Comparison of ENCODE assay signal across 8 cellular contexts in the genomic region with DNA sequence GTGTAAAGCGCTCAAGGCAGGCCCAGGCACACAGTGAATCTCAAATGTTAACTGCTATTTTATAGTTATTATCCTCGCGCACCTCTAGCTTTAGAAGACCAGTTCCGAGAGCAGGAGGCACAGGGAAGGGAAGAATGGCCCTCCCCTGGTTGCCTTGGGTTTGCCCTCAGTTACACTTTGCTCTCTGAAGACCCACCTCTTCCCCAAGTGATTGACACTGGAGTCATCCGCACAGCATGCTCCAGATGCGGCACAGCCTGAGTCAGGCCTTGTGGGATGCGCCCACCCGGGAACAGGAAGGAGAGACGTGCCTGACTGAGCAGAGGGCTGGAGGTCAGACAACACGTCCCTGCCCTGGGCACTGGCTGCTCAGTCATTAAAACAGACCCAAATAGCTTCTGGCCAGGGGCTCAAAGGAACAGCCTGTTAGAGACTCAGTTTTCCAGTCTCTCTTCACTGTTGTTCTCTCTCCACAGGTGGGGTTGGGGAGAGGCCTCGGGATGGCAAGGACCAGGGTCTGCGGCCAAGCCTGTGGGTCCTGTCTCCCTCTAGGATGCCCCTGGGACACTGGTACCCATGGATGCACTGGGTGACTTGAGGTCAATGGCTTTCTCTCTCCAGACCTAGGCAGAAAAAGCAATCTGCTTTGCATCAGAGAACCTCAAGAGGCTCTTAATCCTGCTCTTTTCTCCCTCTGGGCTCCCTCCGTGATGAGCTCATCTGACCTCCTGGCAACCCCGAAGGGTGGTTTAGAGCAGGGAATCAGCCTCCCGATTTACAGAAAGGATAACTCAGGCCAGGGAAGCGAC. TPM values are rescaled to one million over a fixed set of nuclear protein-coding genes. Genes with fewer than 3 reads are reported as not detected.
A peak's percentile ranks its signal among the peaks of the same experiment; 100 is the strongest.
DNase-seq lines count a peak whose midpoint lies in the region; ATAC-seq lines count a peak whose summit lies in the region.

No MANE protein-coding gene starts in this region.

- ATAC-seq in GM21447 (IDR thresholded peaks at IDR 0.05; ENCODE audit: unreplicated experiment): no peak
- ATAC-seq in GM19035 (IDR thresholded peaks at IDR 0.05; ENCODE audit: unreplicated experiment): no peak

- peaks cover 14% of the 10 kb centered on the region for H3K36me3 ChIP-seq in SK-N-MC (ENCODE audit: insufficient read depth, low read length)

- H3K4me3 ChIP-seq in Jurkat, Clone E6-1 (ENCODE audit: low read length): peak overlapping the region; percentile 59
- H3K4me3 ChIP-seq in SK-N-MC (0 out of 2 replicates have a peak overlapping the region, but pooled peaks have one; percentile 18), skeletal muscle cell (ENCODE audit: low read depth, low read length) (peak overlapping the region; percentile 9)

- no peaks in the 10 kb centered on the region for H3K9me3 ChIP-seq in SK-N-MC (ENCODE audit: low read depth, low read length)

- H3K9ac ChIP-seq in SK-N-MC (ENCODE audit: insufficient read length): no peak overlapping the region

- DNase-seq in AG08395 (ENCODE audit: low spot score) (peak; percentile 81), SK-N-MC (ENCODE audit: low read depth, low spot score) (no peak), glomerular visceral epithelial cell (ENCODE audit: extremely low spot score) (peak; percentile 95), skeletal muscle cell (ENCODE audit: low read depth) (peak; percentile 78), COLO829 (ENCODE audit: low spot score) (no peak)
- peak; percentile 71 for DNase-seq in Jurkat, Clone E6-1 (ENCODE audit: low read depth, low spot score)

- H3K27ac ChIP-seq in SK-N-MC: peak overlapping the region; percentile 34; the same call in 1 of the 2 replicates

RNA-seq across cellular contexts. Expression of a gene that starts 13.6 kb away (rescaled TPM):
- polyA plus RNA-seq in Jurkat, Clone E6-1 (2012; ENCODE audit: insufficient read depth, insufficient read length): 18.9 TPM

RNA-seq across cellular contexts. Expression of a gene that starts 43.3 kb away (rescaled TPM):
- 36.1 TPM for polyA plus RNA-seq in Jurkat, Clone E6-1 (2012; ENCODE audit: insufficient read depth, insufficient read length)

Comparison
In these comparisons a context has a peak if more than half of its experiments do, and no peak if none do; other contexts are left out.
1. DNase-seq: peak in AG08395 (single experiment), Jurkat, Clone E6-1 (single experiment), glomerular visceral epithelial cell (single experiment) and skeletal muscle cell (single experiment); none in SK-N-MC (single experiment) and COLO829 (single experiment).
2. H3K4me3 ChIP-seq: peak in every context shown above with its lines; median percentile 59 in Jurkat, Clone E6-1; 18 in SK-N-MC; 9 in skeletal muscle cell.